32 cellular contexts compared by ENCODE assay signal in the genomic region with DNA sequence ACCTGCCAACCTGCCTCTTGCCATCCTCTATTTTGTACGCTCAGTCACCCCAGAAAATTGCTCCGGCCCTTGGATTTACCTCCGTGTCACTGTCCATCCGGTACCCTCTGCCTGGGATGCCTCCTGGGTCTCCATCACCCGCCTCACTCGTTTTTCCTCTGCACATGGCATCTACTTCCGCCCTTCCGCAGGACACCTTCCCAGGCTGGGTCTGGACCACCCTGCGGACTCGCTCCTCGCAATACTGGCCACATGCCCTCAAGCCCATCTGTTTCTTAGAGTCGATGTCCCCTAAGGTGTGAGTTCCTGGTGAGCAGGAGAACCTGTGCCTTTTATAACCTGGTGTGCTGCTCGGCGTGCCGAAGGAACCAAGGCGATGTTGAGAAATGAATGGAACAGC. TPM values are rescaled to one million over a fixed set of nuclear protein-coding genes. Genes with fewer than 3 reads are reported as not detected.
A peak's percentile ranks its signal among the peaks of the same experiment; 100 is the strongest.
DNase-seq lines count a peak whose midpoint lies in the region; ATAC-seq and TF ChIP-seq lines count a peak whose summit lies in the region.
"Had no signal": no experiment of that assay in that cellular context is flagged by ENCODE, and none has a peak within 500 bp of the region (broad histone marks: within the 10 kb centered on the region; RNA-seq: fewer than 3 reads in every experiment).

No MANE protein-coding gene starts in this region.

- H3K27me3 Mint-ChIP-seq in T-helper 17 cell = no peaks in the 10 kb centered on the region
- H3K27me3 Mint-ChIP-seq: stimulated activated naive CD8-positive, alpha-beta T cell treated with anti-CD3 and anti-CD28 coated beads, Interleukin-15, Interleukin-2, amounts not matched to agents 100 ng/mL and 50 ng/mL, for 24 hours had no signal

- H3K36me3 ChIP-seq in left lung = no peaks in the 10 kb centered on the region
- H3K36me3 ChIP-seq: adrenal gland, gastroesophageal sphincter, neural progenitor cell, pancreas, thoracic aorta, vagina had no signal

- no peak overlapping the region for H3K27ac ChIP-seq in left lung
- H3K27ac ChIP-seq: adrenal gland, body of pancreas, gastroesophageal sphincter, neural progenitor cell, pancreas, thoracic aorta, vagina had no signal

- no peaks in the 10 kb centered on the region for H3K4me1 ChIP-seq in left lung
- H3K4me1 ChIP-seq: adrenal gland, BE2C, body of pancreas, gastroesophageal sphincter, neural progenitor cell, pancreas, vagina had no signal

- H3K27ac Mint-ChIP-seq in T-helper 17 cell = peak overlapping the region; percentile 56
- H3K27ac Mint-ChIP-seq: neural progenitor cell; stimulated activated naive CD8-positive, alpha-beta T cell treated with anti-CD3 and anti-CD28 coated beads, Interleukin-15, Interleukin-2, amounts not matched to agents 100 ng/mL and 50 ng/mL, for 24 hours had no signal

- peak overlapping the region; percentile 25 for H3K4me3 Mint-ChIP-seq in T-helper 17 cell
- H3K4me3 Mint-ChIP-seq: neural progenitor cell; stimulated activated naive CD8-positive, alpha-beta T cell treated with anti-CD3 and anti-CD28 coated beads, Interleukin-15, Interleukin-2, amounts not matched to agents 100 ng/mL and 50 ng/mL, for 24 hours had no signal

- H3K9me3 ChIP-seq in T-helper 17 cell (ENCODE audit: control insufficient read depth, low read length, poor library complexity, severe bottlenecking) = no peaks in the 10 kb centered on the region
- H3K9me3 ChIP-seq in left lung = no peaks in the 10 kb centered on the region
- H3K9me3 ChIP-seq: adrenal gland, BE2C, body of pancreas, gastroesophageal sphincter, pancreas, SK-N-SH, thoracic aorta, vagina had no signal

- peaks cover 0 to 11% of the 10 kb centered on the region in 2 donors for H3K27me3 ChIP-seq in left lung
- H3K27me3 ChIP-seq: adrenal gland, BE2C, body of pancreas, gastroesophageal sphincter, neural progenitor cell, pancreas, vagina had no signal

- peaks cover 32% of the 10 kb centered on the region for H3K4me1 Mint-ChIP-seq in T-helper 17 cell

- DNase-seq in cardiac septum (ENCODE audit: low spot score) = peak; percentile 62
- no peak for DNase-seq in left ventricle myocardium superior
- DNase-seq in T-helper 17 cell = no peak
- DNase-seq in mesenteric fat pad (ENCODE audit: low spot score) = peak; percentile 77
- DNase-seq in DMS 273 (lab: John Stamatoyannopoulos, UW; ENCODE audit: unreplicated experiment) = no peak
- DNase-seq in midbrain (lab: John Stamatoyannopoulos, UW) = no peak
- no peak for DNase-seq in left lung
- DNase-seq: activated CD4-positive, alpha-beta T cell treated with anti-CD3 and anti-CD28 coated beads, Interleukin-2, amount 50 U/mL, for 48 hours; activated gamma-delta T cell treated with Interleukin-2 at 50 U/mL for 16 hours; adrenal gland; BE2C; EL; GOT3; Karpas-422; NCI-H1436; NCI-H2081 treated with DMSO at 0.1 percent for 48 hours; NCI-H226; NCI-H69; PC-3; SK-N-SH; small intestine; T-helper 2 cell had no signal

- TF ChIP-seq CTCF in left lung (IDR thresholded peaks at IDR 0.05) = no peak

- peaks cover 2% of the 10 kb centered on the region for H3K36me3 Mint-ChIP-seq in T-helper 17 cell (ENCODE audit: low read depth)

- ATAC-seq in left ventricle myocardium superior = no peak
- no peak for ATAC-seq in T-helper 17 cell
- no peak for ATAC-seq in left lung
- ATAC-seq: body of pancreas, gastroesophageal sphincter, GM12878, HepG2, pancreas, PC-3, Right ventricle myocardium inferior had no signal

- intact Hi-C loops in cardiac septum (cut with DNase I) = no loop called here
- intact Hi-C loops in left ventricle myocardium superior (cut with micrococcal nuclease) = no loop called here
- intact Hi-C loops in left lung (cut with DNase I) = no loop called here

- no peak overlapping the region for H3K4me3 ChIP-seq in left lung
- H3K4me3 ChIP-seq: adrenal gland, body of pancreas, gastroesophageal sphincter, GM12878, neural progenitor cell, pancreas, thoracic aorta, vagina had no signal

RNA-seq across cellular contexts. Expression of gene APBA2, which starts 58.5 kb away (rescaled TPM):
- total RNA-seq in cardiac septum (0.57 TPM), left ventricle myocardium superior (1.2 TPM), T-helper 17 cell (10 to 100 TPM; 27.1 to 28.9 TPM), mesenteric fat pad (2.2 TPM), left lung (1 to 10 TPM; 3.9 to 4.9 TPM)

Comparison
In these comparisons a context has a peak if more than half of its experiments do, and no peak if none do; other contexts are left out.
1. DNase-seq: peak in cardiac septum (single experiment) and mesenteric fat pad (single experiment); none in left ventricle myocardium superior (single experiment), T-helper 17 cell (0 of 3), DMS 273 (single experiment), midbrain (single experiment) and left lung (0 of 2).